ENCODE assay signal across 8 cellular contexts in the genomic region with DNA sequence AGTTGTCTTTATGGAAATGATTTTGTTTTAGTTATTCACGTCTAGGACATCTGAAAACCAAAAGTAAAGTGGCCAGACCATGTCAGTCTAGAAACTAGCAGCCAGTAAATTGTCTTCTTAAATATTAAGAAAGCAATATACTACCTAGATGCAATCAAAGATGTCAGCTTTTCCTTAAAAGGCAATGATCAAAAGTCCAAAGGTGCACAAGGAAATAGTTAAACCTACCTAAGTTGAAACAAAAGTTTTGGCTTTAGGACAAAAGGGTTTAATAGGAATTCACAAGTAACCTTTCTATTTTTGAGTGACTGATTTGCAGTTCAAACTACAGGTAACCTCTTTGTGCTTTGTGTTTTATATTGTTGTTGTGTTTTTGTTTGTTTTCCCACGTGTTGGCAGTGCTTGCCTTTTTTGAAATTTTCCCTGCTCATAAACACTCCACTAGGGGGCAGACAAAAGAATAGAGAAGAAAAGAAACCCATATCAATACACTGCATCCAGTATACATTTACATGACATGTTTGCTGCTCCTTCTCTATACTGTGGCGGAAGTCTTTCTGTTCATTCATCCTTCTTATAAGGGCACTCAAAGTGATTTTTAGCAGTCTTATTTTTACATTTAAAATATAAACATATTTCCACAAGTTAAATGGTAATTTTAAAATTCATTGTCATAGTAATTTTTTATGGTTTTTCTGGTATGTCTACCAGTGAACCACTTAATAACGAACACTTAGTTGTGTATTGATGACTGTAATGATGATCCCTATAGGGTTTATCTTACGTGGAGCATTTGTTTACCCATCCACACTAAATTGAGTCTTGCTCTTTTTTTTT.
A peak's percentile ranks its signal among the peaks of the same experiment; 100 is the strongest.
DNase-seq lines count a peak whose midpoint lies in the region; ATAC-seq and TF ChIP-seq lines count a peak whose summit lies in the region.

No MANE protein-coding gene starts in this region.

- no peaks in the 10 kb centered on the region for H3K4me1 ChIP-seq in Panc1 (ENCODE audit: control insufficient read depth, insufficient read depth, low read length)
- peaks cover 10% of the 10 kb centered on the region for H3K4me1 ChIP-seq in parathyroid adenoma

- POLR2A ChIA-PET in Panc1 (lab: Charles Lee), result no interaction called here

- CTCF ChIA-PET in Panc1 (lab: Charles Lee), result no interaction called here

- H3K36me3 ChIP-seq in Panc1 (ENCODE audit: control insufficient read depth, insufficient read depth, low read length), result no peaks in the 10 kb centered on the region; the same call in 1 of the 2 replicates
- H3K36me3 ChIP-seq in parathyroid adenoma (ENCODE audit: control insufficient read depth, insufficient read depth, low read length), result no peaks in the 10 kb centered on the region

- H3K27me3 ChIP-seq in Panc1 (ENCODE audit: control insufficient read depth, insufficient read depth, low read length) (no peaks in the 10 kb centered on the region), parathyroid adenoma (ENCODE audit: control insufficient read depth, insufficient read depth, low read length) (no peaks in the 10 kb centered on the region)

- H3K9ac ChIP-seq in parathyroid adenoma, result no peak overlapping the region

- no peak overlapping the region for H2AFZ ChIP-seq in parathyroid adenoma

- BruUV-seq in Panc1 (replicated peaks; lab: Mats Ljungman, UMichigan), result no TSS peak

- H3K4me2 ChIP-seq in parathyroid adenoma (ENCODE audit: low read length), result no peak overlapping the region

- DNase-seq in DMS 273 (lab: John Stamatoyannopoulos, UW; ENCODE audit: unreplicated experiment) (peak; percentile 77), Panc1 (ENCODE audit: low read depth, low spot score) (peak; percentile 22), epithelial cell of proximal tubule (ENCODE audit: low read depth) (no peak), hepatic stellate cell (ENCODE audit: low spot score) (no peak)

- intact Hi-C loops in Panc1 (cut with micrococcal nuclease; ENCODE audit: unreplicated experiment), result loop anchor here (5.0 kb wide), 1 partner anchor 83 kb away; no protein-coding TSS in a partner anchor

- H3K4me3 ChIP-seq in Panc1 (ENCODE audit: low read depth in 2 of 2, low read length in 2 of 2) (no peak overlapping the region), epithelial cell of proximal tubule (ENCODE audit: low read depth, low read length) (no peak overlapping the region), parathyroid adenoma (ENCODE audit: low read depth, low read length) (no peak overlapping the region)

- in situ Hi-C loops in Panc1 (cut with HindIII; ENCODE audit: low pct_unique_long_range_greater_than_20kb, low sequenced_read_pairs), result no loop called here

- ATAC-seq in GM19372 (IDR thresholded peaks at IDR 0.05; ENCODE audit: low read depth, unreplicated experiment) (peak; percentile 43), HG03565 (IDR thresholded peaks at IDR 0.05; ENCODE audit: unreplicated experiment) (peak; percentile 65), Panc1 (no peak), HG03196 (IDR thresholded peaks at IDR 0.05; ENCODE audit: unreplicated experiment) (no peak)

- no peaks in the 10 kb centered on the region for H3K9me3 ChIP-seq in Panc1 (ENCODE audit: control insufficient read depth, insufficient read depth, low read depth, low read length)
- H3K9me3 ChIP-seq in parathyroid adenoma (ENCODE audit: control insufficient read depth, low read length), result no peaks in the 10 kb centered on the region

- H3K79me2 ChIP-seq in parathyroid adenoma, result no peaks in the 10 kb centered on the region

- H3K27ac ChIP-seq in Panc1 (ENCODE audit: low read length), result no peak overlapping the region
- no peak overlapping the region for H3K27ac ChIP-seq in parathyroid adenoma

- TF ChIP-seq CTCF in Panc1 (IDR thresholded peaks at IDR 0.05) (peak; percentile 62; the same call in 1 of the 2 replicates), epithelial cell of proximal tubule (conservative IDR thresholded peaks at IDR 0.05; ENCODE audit: low read depth, low read length) (peak; percentile 84), parathyroid adenoma (IDR thresholded peaks at IDR 0.05) (peak; percentile 62)

Comparison
In these comparisons a context has a peak if more than half of its experiments do, and no peak if none do; other contexts are left out.
1. DNase-seq: peak in DMS 273 (single experiment) and Panc1 (single experiment); none in epithelial cell of proximal tubule (single experiment) and hepatic stellate cell (single experiment).
2. ATAC-seq: peak in GM19372 (single experiment) and HG03565 (single experiment); none in Panc1 (single experiment) and HG03196 (single experiment).
3. Peak in every context shown above with its lines, with median percentiles within 50 percentile points of each other: CTCF ChIP-seq.